18 cellular contexts compared by ENCODE assay signal in genomic region chr4:147960971-147961370, GRCh38.
DNase-seq lines count a peak whose midpoint lies in the region; ATAC-seq and TF ChIP-seq lines count a peak whose summit lies in the region.
"Had no signal": no experiment of that assay in that cellular context is flagged by ENCODE, and none has a peak within 500 bp of the region (broad histone marks: within the 10 kb centered on the region; RNA-seq: fewer than 3 reads in every experiment).

No MANE protein-coding gene starts in this region.

- H3K4me1 Mint-ChIP-seq in activated CD4-positive, alpha-beta T cell treated with anti-CD3 and anti-CD28 coated beads, Interleukin-2, amount 10 ng/mL, durations not matched to agents 7 days and 5 days = no peaks in the 10 kb centered on the region
- H3K4me1 Mint-ChIP-seq: activated CD4-positive, alpha-beta T cell treated with anti-CD3 and anti-CD28 coated beads for 36 hours; activated CD8-positive, alpha-beta memory T cell treated with anti-CD3 and anti-CD28 coated beads, Interleukin-2, amount 10 ng/mL, durations not matched to agents 7 days and 5 days; activated naive CD8-positive, alpha-beta T cell treated with anti-CD3 and anti-CD28 coated beads, Interleukin-2, amount 50 U/mL, for 24 hours had no signal

- POLR2A ChIA-PET in activated CD4-positive, alpha-beta T cell treated with anti-CD3 and anti-CD28 coated beads, Interleukin-2, amount 10 ng/mL, durations not matched to agents 7 days and 5 days (lab: Charles Lee) = no interaction called here

- H3K4me3 Mint-ChIP-seq in activated CD4-positive, alpha-beta T cell treated with anti-CD3 and anti-CD28 coated beads, Interleukin-2, amount 10 ng/mL, durations not matched to agents 7 days and 5 days = no peak overlapping the region
- H3K4me3 Mint-ChIP-seq: activated CD4-positive, alpha-beta T cell treated with anti-CD3 and anti-CD28 coated beads for 36 hours; activated CD8-positive, alpha-beta memory T cell treated with anti-CD3 and anti-CD28 coated beads, Interleukin-2, amount 10 ng/mL, durations not matched to agents 7 days and 5 days; activated naive CD8-positive, alpha-beta T cell treated with anti-CD3 and anti-CD28 coated beads, Interleukin-2, amount 50 U/mL, for 24 hours had no signal

- H3K36me3 Mint-ChIP-seq in activated CD4-positive, alpha-beta T cell treated with anti-CD3 and anti-CD28 coated beads, Interleukin-2, amount 10 ng/mL, durations not matched to agents 7 days and 5 days (ENCODE audit: low read depth) = peaks cover 9% of the 10 kb centered on the region

- no peaks in the 10 kb centered on the region for H3K27me3 Mint-ChIP-seq in activated CD4-positive, alpha-beta T cell treated with anti-CD3 and anti-CD28 coated beads, Interleukin-2, amount 10 ng/mL, durations not matched to agents 7 days and 5 days
- H3K27me3 Mint-ChIP-seq: activated CD4-positive, alpha-beta T cell treated with anti-CD3 and anti-CD28 coated beads for 36 hours; activated CD8-positive, alpha-beta memory T cell treated with anti-CD3 and anti-CD28 coated beads, Interleukin-2, amount 10 ng/mL, durations not matched to agents 7 days and 5 days; activated naive CD8-positive, alpha-beta T cell treated with anti-CD3 and anti-CD28 coated beads, Interleukin-2, amount 50 U/mL, for 24 hours had no signal

- no peak for TF ChIP-seq CTCF in GM13976 (IDR thresholded peaks at IDR 0.05; ENCODE audit: borderline replicate concordance, control extremely low read depth, extremely low read depth, insufficient read depth, missing control alignments)

- peak; percentile 80 for ATAC-seq in GM19372 (IDR thresholded peaks at IDR 0.05; ENCODE audit: low read depth, unreplicated experiment)
- ATAC-seq in GM21786 (IDR thresholded peaks at IDR 0.05; ENCODE audit: unreplicated experiment) = peak; percentile 92
- ATAC-seq in HG03139 (IDR thresholded peaks at IDR 0.05; ENCODE audit: unreplicated experiment) = peak; percentile 88
- peak; percentile 36 for ATAC-seq in left lobe of liver
- ATAC-seq: activated CD4-positive, alpha-beta T cell treated with anti-CD3 and anti-CD28 coated beads for 36 hours; activated CD8-positive, alpha-beta memory T cell treated with anti-CD3 and anti-CD28 coated beads, Interleukin-2, amount 10 ng/mL, durations not matched to agents 7 days and 5 days; activated naive CD8-positive, alpha-beta T cell treated with anti-CD3 and anti-CD28 coated beads, Interleukin-2, amount 50 U/mL, for 24 hours; psoas muscle had no signal

- in situ Hi-C loops in GM13976 (cut with MboI; ENCODE audit: low sequenced_read_pairs, unreplicated experiment) = no loop called here

- H3K27ac Mint-ChIP-seq in activated CD4-positive, alpha-beta T cell treated with anti-CD3 and anti-CD28 coated beads, Interleukin-2, amount 10 ng/mL, durations not matched to agents 7 days and 5 days = no peak overlapping the region
- H3K27ac Mint-ChIP-seq: activated CD4-positive, alpha-beta T cell treated with anti-CD3 and anti-CD28 coated beads for 36 hours; activated CD8-positive, alpha-beta memory T cell treated with anti-CD3 and anti-CD28 coated beads, Interleukin-2, amount 10 ng/mL, durations not matched to agents 7 days and 5 days; activated naive CD8-positive, alpha-beta T cell treated with anti-CD3 and anti-CD28 coated beads, Interleukin-2, amount 50 U/mL, for 24 hours had no signal

- no peaks in the 10 kb centered on the region for H3K9me3 Mint-ChIP-seq in activated CD4-positive, alpha-beta T cell treated with anti-CD3 and anti-CD28 coated beads, Interleukin-2, amount 10 ng/mL, durations not matched to agents 7 days and 5 days
- H3K9me3 Mint-ChIP-seq: activated naive CD8-positive, alpha-beta T cell treated with anti-CD3 and anti-CD28 coated beads, Interleukin-2, amount 50 U/mL, for 24 hours had no signal

- CTCF ChIA-PET in activated CD4-positive, alpha-beta T cell treated with anti-CD3 and anti-CD28 coated beads, Interleukin-2, amount 10 ng/mL, durations not matched to agents 7 days and 5 days (lab: Charles Lee) = no interaction called here

- DNase-seq in left lobe of liver (ENCODE audit: low spot score) (no peak), GM13976 (ENCODE audit: low spot score) (no peak), Ammon's horn (ENCODE audit: low spot score) (no peak)
- no peak for DNase-seq in stimulated activated CD4-positive, alpha-beta T cell treated with anti-CD3 and anti-CD28 coated beads, Interleukin-15, amount 100 ng/mL, for 24 hours
- no peak for DNase-seq in activated CD4-positive, alpha-beta T cell treated with anti-CD3 and anti-CD28 coated beads, Interleukin-2, amount 10 ng/mL, durations not matched to agents 7 days and 5 days
- DNase-seq: activated CD4-positive, alpha-beta T cell treated with anti-CD3 and anti-CD28 coated beads for 36 hours; activated CD8-positive, alpha-beta memory T cell treated with anti-CD3 and anti-CD28 coated beads, Interleukin-2, amount 10 ng/mL, durations not matched to agents 7 days and 5 days; activated naive CD8-positive, alpha-beta T cell treated with anti-CD3 and anti-CD28 coated beads, Interleukin-2, amount 50 U/mL, for 24 hours; COR-L47; KBM-7; NCI-H2029; NCI-H446; psoas muscle; spleen; thyroid gland had no signal

Comparison
In these comparisons a context has a peak if more than half of its experiments do, and no peak if none do; other contexts are left out.
1. ATAC-seq: peak in every context shown above with its lines; median percentile 92 in GM21786; 88 in HG03139; 80 in GM19372; 36 in left lobe of liver.